ENCODE assay signal across 10 cellular contexts in the genomic region with DNA sequence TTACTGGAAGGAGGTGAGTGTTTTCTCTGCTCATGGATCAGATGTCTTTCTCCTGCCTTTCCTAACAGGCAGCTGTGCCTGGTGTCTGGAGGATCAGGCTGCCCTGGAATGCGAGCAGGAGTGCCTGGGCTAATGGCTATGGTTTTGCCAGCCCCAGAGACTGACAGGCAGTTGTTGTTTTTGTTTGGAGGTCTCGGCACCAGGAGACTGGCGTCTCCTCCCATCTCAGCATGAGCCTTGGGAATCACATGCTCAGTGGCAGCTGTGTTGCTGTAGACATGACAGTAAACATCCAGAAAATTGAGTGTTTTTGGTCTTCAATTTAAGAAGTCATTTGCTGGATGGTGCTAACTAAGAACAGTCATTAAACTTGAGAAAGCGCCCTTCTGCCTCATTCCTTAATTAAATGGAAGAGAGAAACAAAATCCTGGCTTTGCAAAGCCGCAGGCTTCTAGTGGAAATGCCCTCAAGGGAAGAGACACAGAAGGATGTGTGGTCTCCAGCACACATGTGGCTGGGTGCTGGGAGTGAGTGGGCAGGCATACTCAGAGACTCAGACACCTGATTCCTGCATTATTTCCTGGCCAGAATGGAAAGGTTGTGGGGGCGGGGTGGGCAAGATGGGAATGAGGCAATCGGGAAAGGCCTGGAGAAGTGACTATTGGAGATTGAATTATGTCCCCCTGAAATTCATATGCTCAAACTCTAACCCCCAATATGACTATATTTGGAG.
A peak's percentile ranks its signal among the peaks of the same experiment; 100 is the strongest.
DNase-seq lines count a peak whose midpoint lies in the region; ATAC-seq and TF ChIP-seq lines count a peak whose summit lies in the region.
"Had no signal": no experiment of that assay in that cellular context is flagged by ENCODE, and none has a peak within 500 bp of the region (broad histone marks: within the 10 kb centered on the region; RNA-seq: fewer than 3 reads in every experiment).

No MANE protein-coding gene starts in this region.

- H3K4me2 ChIP-seq in osteoblast (ENCODE audit: insufficient read depth, low read length): no peak overlapping the region

- no peaks in the 10 kb centered on the region for H3K9me3 ChIP-seq in left ventricle myocardium inferior (replicated peaks)
- no peaks in the 10 kb centered on the region for H3K9me3 ChIP-seq in T-helper 17 cell (ENCODE audit: control insufficient read depth, low read length, poor library complexity, severe bottlenecking)
- no peaks in the 10 kb centered on the region for H3K9me3 ChIP-seq in osteoblast (ENCODE audit: low read depth, low read length)

- no peak overlapping the region for H2AFZ ChIP-seq in osteoblast (ENCODE audit: low read length)

- H3K4me3 ChIP-seq in left ventricle myocardium inferior: no peak overlapping the region
- H3K4me3 ChIP-seq in osteoblast (ENCODE audit: insufficient read depth, low read length): no peak overlapping the region

- H3K27me3 ChIP-seq in left ventricle myocardium inferior (ENCODE audit: low read depth) (no peaks in the 10 kb centered on the region), osteoblast (ENCODE audit: insufficient read depth, low read length) (peaks cover 50% of the 10 kb centered on the region)

- H3K4me1 Mint-ChIP-seq in stimulated activated naive CD8-positive, alpha-beta T cell treated with anti-CD3 and anti-CD28 coated beads, Interleukin-15, amount 100 ng/mL, for 72 hours: no peaks in the 10 kb centered on the region
- H3K4me1 Mint-ChIP-seq in T-helper 17 cell: no peaks in the 10 kb centered on the region

- H4K20me1 ChIP-seq in osteoblast (ENCODE audit: insufficient read depth, low read length): peaks cover 3% of the 10 kb centered on the region

- intact Hi-C loops in Right ventricle myocardium inferior (cut with DNase I): no loop called here
- intact Hi-C loops in left ventricle myocardium inferior (cut with micrococcal nuclease): no loop called here

- H3K27ac Mint-ChIP-seq in stimulated activated naive CD8-positive, alpha-beta T cell treated with anti-CD3 and anti-CD28 coated beads, Interleukin-15, amount 100 ng/mL, for 72 hours: no peak overlapping the region
- H3K27ac Mint-ChIP-seq in T-helper 17 cell: no peak overlapping the region
- H3K27ac Mint-ChIP-seq: activated CD8-positive, alpha-beta T cell treated with anti-CD3 and anti-CD28 coated beads for 36 hours had no signal

- no peak overlapping the region for H3K4me3 Mint-ChIP-seq in stimulated activated naive CD8-positive, alpha-beta T cell treated with anti-CD3 and anti-CD28 coated beads, Interleukin-15, amount 100 ng/mL, for 72 hours
- H3K4me3 Mint-ChIP-seq in T-helper 17 cell: no peak overlapping the region
- H3K4me3 Mint-ChIP-seq: activated CD8-positive, alpha-beta T cell treated with anti-CD3 and anti-CD28 coated beads for 36 hours had no signal

- H3K79me2 ChIP-seq in osteoblast (ENCODE audit: insufficient read depth, low read length): no peaks in the 10 kb centered on the region

- TF ChIP-seq CTCF in left ventricle myocardium inferior (IDR thresholded peaks at IDR 0.05; ENCODE audit: borderline replicate concordance): no peak
- TF ChIP-seq CTCF in osteoblast (IDR thresholded peaks at IDR 0.05; ENCODE audit: extremely low read depth, low read depth, low read length): no peak

- ATAC-seq in Right ventricle myocardium inferior: peak; percentile 40
- no peak for ATAC-seq in stimulated activated naive CD8-positive, alpha-beta T cell treated with anti-CD3 and anti-CD28 coated beads, Interleukin-15, amount 100 ng/mL, for 72 hours
- no peak for ATAC-seq in T-helper 17 cell
- ATAC-seq: activated CD8-positive, alpha-beta T cell treated with anti-CD3 and anti-CD28 coated beads for 36 hours had no signal

- H3K36me3 ChIP-seq in left ventricle myocardium inferior: no peaks in the 10 kb centered on the region
- no peaks in the 10 kb centered on the region for H3K36me3 ChIP-seq in osteoblast (ENCODE audit: insufficient read depth, low read length)

- peaks cover 11% of the 10 kb centered on the region for H3K4me1 ChIP-seq in left ventricle myocardium inferior
- peaks cover 14% of the 10 kb centered on the region for H3K4me1 ChIP-seq in osteoblast (ENCODE audit: insufficient read depth, low read length)

- no peak for DNase-seq in Right ventricle myocardium inferior (ENCODE audit: missing footprints)
- DNase-seq in left ventricle myocardium inferior: no peak
- peak; percentile 93 for DNase-seq in astrocyte of the hippocampus (ENCODE audit: low read depth, low spot score)
- DNase-seq in kidney glomerular epithelial cell (lab: John Stamatoyannopoulos, UW): peak; percentile 52
- no peak for DNase-seq in stimulated activated naive CD8-positive, alpha-beta T cell treated with anti-CD3 and anti-CD28 coated beads, Interleukin-15, amount 100 ng/mL, for 72 hours
- DNase-seq in T-helper 17 cell: no peak
- no peak for DNase-seq in osteoblast (ENCODE audit: insufficient read length, low spot score, missing footprints)
- no peak for DNase-seq in NCI-H510A treated with DMSO at 0.1 percent for 48 hours (lab: John Stamatoyannopoulos, UW)
- DNase-seq: activated CD8-positive, alpha-beta T cell treated with anti-CD3 and anti-CD28 coated beads for 36 hours; aorta had no signal

- no peaks in the 10 kb centered on the region for H3K36me3 Mint-ChIP-seq in T-helper 17 cell (ENCODE audit: low read depth)

- peaks cover 5% of the 10 kb centered on the region for H3K27me3 Mint-ChIP-seq in stimulated activated naive CD8-positive, alpha-beta T cell treated with anti-CD3 and anti-CD28 coated beads, Interleukin-15, amount 100 ng/mL, for 72 hours
- H3K27me3 Mint-ChIP-seq in T-helper 17 cell: no peaks in the 10 kb centered on the region

- H3K27ac ChIP-seq in left ventricle myocardium inferior (replicated peaks): no peak overlapping the region
- H3K27ac ChIP-seq in osteoblast (ENCODE audit: low read depth, low read length): no peak overlapping the region

- no peaks in the 10 kb centered on the region for H3K9me3 Mint-ChIP-seq in stimulated activated naive CD8-positive, alpha-beta T cell treated with anti-CD3 and anti-CD28 coated beads, Interleukin-15, amount 100 ng/mL, for 72 hours
- H3K9me3 Mint-ChIP-seq: activated CD8-positive, alpha-beta T cell treated with anti-CD3 and anti-CD28 coated beads for 36 hours had no signal

Comparison
In these comparisons a context has a peak if more than half of its experiments do, and no peak if none do; other contexts are left out.
1. DNase-seq: peak in astrocyte of the hippocampus (single experiment) and kidney glomerular epithelial cell (single experiment); none in Right ventricle myocardium inferior (single experiment), left ventricle myocardium inferior (single experiment), stimulated activated naive CD8-positive, alpha-beta T cell treated with anti-CD3 and anti-CD28 coated beads, Interleukin-15, amount 100 ng/mL, for 72 hours (0 of 2), T-helper 17 cell (0 of 3), osteoblast (single experiment) and NCI-H510A treated with DMSO at 0.1 percent for 48 hours (single experiment).